In genomic region chr1:198492872-198493271, GRCh38 we compare ENCODE assay signal across 21 cellular contexts. TPM values are rescaled to one million over a fixed set of nuclear protein-coding genes. Genes with fewer than 3 reads are reported as not detected.
DNase-seq lines count a peak whose midpoint lies in the region; ATAC-seq, FAIRE-seq and TF ChIP-seq lines count a peak whose summit lies in the region.
"Had no signal": no experiment of that assay in that cellular context is flagged by ENCODE, and none has a peak within 500 bp of the region (broad histone marks: within the 10 kb centered on the region; RNA-seq: fewer than 3 reads in every experiment).

No MANE protein-coding gene starts in this region.

- 91% methylated on average over 1 of the region's 1 CpG for WGBS in right cardiac atrium

- H3K36me3 ChIP-seq in bronchial epithelial cell (ENCODE audit: control insufficient read depth, insufficient read depth, low read length), result no peaks in the 10 kb centered on the region

- peaks cover 6% of the 10 kb centered on the region for H3K9me3 Mint-ChIP-seq in type B pancreatic cell
- H3K9me3 Mint-ChIP-seq: activated naive CD4-positive, alpha-beta T cell treated with anti-CD3 and anti-CD28 coated beads, Interleukin-2, amount 50 U/mL, for 72 hours; neural crest cell; T-helper 2 cell treated with Interferon-gamma antibody and Interleukin-4, amounts not matched to agents 5 μg/mL and 100 μg/mL, for 36 hours had no signal

- peak; percentile 77 for DNase-seq in AG08395 (ENCODE audit: low spot score)
- DNase-seq in LHCN-M2 (ENCODE audit: low read depth), result peak; percentile 82
- peak; percentile 55 for DNase-seq in bronchial epithelial cell (ENCODE audit: low read depth)
- DNase-seq in kidney tubule cell (ENCODE audit: low spot score), result peak; percentile 12
- DNase-seq in stimulated activated CD4-positive, alpha-beta T cell treated with anti-CD3 and anti-CD28 coated beads, Interleukin-2, amount 100 ng/mL, for 48 hours, result no peak
- no peak for DNase-seq in right cardiac atrium
- DNase-seq in type B pancreatic cell (ENCODE audit: extremely low spot score, unreplicated experiment), result no peak
- DNase-seq: activated CD4-positive, alpha-beta T cell treated with anti-CD3 and anti-CD28 coated beads for 36 hours; cerebellar nuclear complex; DMS153; KBM-7; NCI-H146; NCI-H510A treated with DMSO at 0.1 percent for 48 hours had no signal

- H3K27ac Mint-ChIP-seq in type B pancreatic cell, result no peak overlapping the region
- H3K27ac Mint-ChIP-seq: activated CD4-positive, alpha-beta T cell treated with anti-CD3 and anti-CD28 coated beads for 36 hours; activated naive CD4-positive, alpha-beta T cell treated with anti-CD3 and anti-CD28 coated beads, Interleukin-2, amount 50 U/mL, for 72 hours; T-helper 2 cell treated with Interferon-gamma antibody and Interleukin-4, amounts not matched to agents 5 μg/mL and 100 μg/mL, for 36 hours had no signal

- ATAC-seq in GM19324 (IDR thresholded peaks at IDR 0.05; ENCODE audit: low FRiP score, unreplicated experiment) (no peak), right cardiac atrium (no peak)
- ATAC-seq: activated CD4-positive, alpha-beta T cell treated with anti-CD3 and anti-CD28 coated beads for 36 hours; activated naive CD4-positive, alpha-beta T cell treated with anti-CD3 and anti-CD28 coated beads, Interleukin-2, amount 50 U/mL, for 72 hours had no signal

- peaks cover 3% of the 10 kb centered on the region for H3K4me1 Mint-ChIP-seq in type B pancreatic cell (ENCODE audit: unreplicated experiment)

- intact Hi-C loops in right cardiac atrium (cut with DNase I), result no loop called here

- H3K36me3 Mint-ChIP-seq in type B pancreatic cell, result no peaks in the 10 kb centered on the region
- H3K36me3 Mint-ChIP-seq: activated naive CD4-positive, alpha-beta T cell treated with anti-CD3 and anti-CD28 coated beads, Interleukin-2, amount 50 U/mL, for 72 hours had no signal

- no peak for FAIRE-seq in bronchial epithelial cell (lab: Jason Lieb, UNC)
- FAIRE-seq: H1 had no signal

- TF ChIP-seq CTCF in bronchial epithelial cell (IDR thresholded peaks at IDR 0.05; ENCODE audit: insufficient read depth, low read length, severe bottlenecking) (no peak), type B pancreatic cell (conservative IDR thresholded peaks at IDR 0.05) (no peak)

- H3K4me3 Mint-ChIP-seq in type B pancreatic cell, result no peak overlapping the region
- H3K4me3 Mint-ChIP-seq: activated CD4-positive, alpha-beta T cell treated with anti-CD3 and anti-CD28 coated beads for 36 hours; neural crest cell; T-helper 2 cell treated with Interferon-gamma antibody and Interleukin-4, amounts not matched to agents 5 μg/mL and 100 μg/mL, for 36 hours had no signal

- no peaks in the 10 kb centered on the region for H3K4me1 ChIP-seq in right cardiac atrium (ENCODE audit: control insufficient read depth, insufficient read depth, low read length)

- no peak overlapping the region for H3K4me3 ChIP-seq in bronchial epithelial cell (ENCODE audit: low read depth, low read length)
- no peak overlapping the region for H3K4me3 ChIP-seq in right cardiac atrium (ENCODE audit: low read length)

- H3K27me3 Mint-ChIP-seq in type B pancreatic cell, result no peaks in the 10 kb centered on the region
- H3K27me3 Mint-ChIP-seq: activated CD4-positive, alpha-beta T cell treated with anti-CD3 and anti-CD28 coated beads for 36 hours had no signal

- no peak overlapping the region for H3K27ac ChIP-seq in right cardiac atrium (ENCODE audit: low read length)

- H3K27me3 ChIP-seq in bronchial epithelial cell (ENCODE audit: control insufficient read depth, insufficient read depth, low read length) (peaks cover 2% of the 10 kb centered on the region), right cardiac atrium (ENCODE audit: control insufficient read depth, insufficient read depth) (no peaks in the 10 kb centered on the region)

- no peaks in the 10 kb centered on the region for H3K9me3 ChIP-seq in right cardiac atrium (ENCODE audit: control insufficient read depth, low read length)

RNA-seq across cellular contexts. Expression of gene ATP6V1G3, which starts 47.6 kb away (rescaled TPM):
- total RNA-seq in LHCN-M2 (2014; rRNA removed), result not detected in 2 replicates
- 0.51 TPM for polyA plus RNA-seq in LHCN-M2 (2012)
- not detected in 2 replicates for total RNA-seq in bronchial epithelial cell
- total RNA-seq in right cardiac atrium, result not detected
- polyA plus RNA-seq in right cardiac atrium, result not detected
- total RNA-seq in type B pancreatic cell (ENCODE audit: low replicate concordance), result 0.69 and 0.89 TPM in 2 replicates
- total RNA-seq: activated CD4-positive, alpha-beta T cell treated with anti-CD3 and anti-CD28 coated beads for 36 hours; epithelial cell of proximal tubule; H1; lung microvascular endothelial cell; neural crest cell; skeletal muscle tissue had no signal
- polyA plus RNA-seq: H1 had no signal

Comparison
In these comparisons a context has a peak if more than half of its experiments do, and no peak if none do; other contexts are left out.
1. DNase-seq: peak in AG08395 (single experiment), LHCN-M2 (single experiment), bronchial epithelial cell (single experiment) and kidney tubule cell (single experiment); none in stimulated activated CD4-positive, alpha-beta T cell treated with anti-CD3 and anti-CD28 coated beads, Interleukin-2, amount 100 ng/mL, for 48 hours (0 of 2), right cardiac atrium (0 of 3) and type B pancreatic cell (single experiment).